Comparison of ENCODE assay signal across 17 cellular contexts in the genomic region with DNA sequence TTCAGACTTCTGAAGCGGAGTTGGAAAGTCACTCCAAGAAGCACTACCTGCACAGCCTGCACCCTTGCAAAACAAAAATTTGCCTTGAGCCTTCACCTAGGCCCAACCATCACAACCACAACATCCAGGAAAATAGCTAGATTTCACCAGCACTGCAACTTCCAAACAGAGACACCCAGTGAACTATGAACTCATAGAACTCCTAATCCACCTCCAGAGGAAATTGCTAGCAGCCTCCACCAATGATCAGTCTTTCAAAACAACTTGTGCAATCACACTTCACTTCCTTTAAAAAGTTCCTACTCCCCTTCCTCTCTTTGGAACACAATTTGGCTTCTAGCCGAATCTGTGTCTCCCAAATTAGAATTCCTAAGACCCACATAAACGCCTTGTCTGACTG.
DNase-seq lines count a peak whose midpoint lies in the region; ATAC-seq and TF ChIP-seq lines count a peak whose summit lies in the region.
"Had no signal": no experiment of that assay in that cellular context is flagged by ENCODE, and none has a peak within 500 bp of the region (broad histone marks: within the 10 kb centered on the region; RNA-seq: fewer than 3 reads in every experiment).

No MANE protein-coding gene starts in this region.

- H3K27ac ChIP-seq in RWPE1 = no peak overlapping the region

- ATAC-seq in left lobe of liver = peak; percentile 52
- ATAC-seq: CD8-positive, alpha-beta T cell; GM12878; GM23338 had no signal

- DNase-seq in KBM-7 = peak; percentile 31
- DNase-seq in left lobe of liver (ENCODE audit: low spot score) = no peak
- no peak for DNase-seq in mesothelial cell of epicardium (ENCODE audit: low spot score in 2 of 2, unreplicated experiment in 2 of 2)
- DNase-seq in RWPE1 (ENCODE audit: low spot score) = no peak
- no peak for DNase-seq in NCI-H2081 (lab: John Stamatoyannopoulos, UW)
- no peak for DNase-seq in head of caudate nucleus
- DNase-seq in osteocyte (ENCODE audit: extremely low spot score, unreplicated experiment) = no peak
- DNase-seq: C1 segment of cervical spinal cord; CD4-positive, CD25-positive, alpha-beta regulatory T cell; CD8-positive, alpha-beta T cell; DMS 273 treated with DMSO at 0.1 percent for 48 hours; DMS79; EL; GDM1; HFFc6 had no signal

- H3K4me1 Mint-ChIP-seq in mesothelial cell of epicardium = peaks cover 16% of the 10 kb centered on the region
- H3K4me1 Mint-ChIP-seq in osteocyte (ENCODE audit: unreplicated experiment) = no peaks in the 10 kb centered on the region
- H3K4me1 Mint-ChIP-seq: CD4-positive, CD25-positive, alpha-beta regulatory T cell; GM23338 had no signal

- POLR2A ChIA-PET in RWPE1 (lab: Yijun Ruan, JAX; ENCODE audit: low non-redundant PET) = no interaction called here

- H3K27me3 Mint-ChIP-seq in mesothelial cell of epicardium (ENCODE audit: low read depth) = no peaks in the 10 kb centered on the region
- no peaks in the 10 kb centered on the region for H3K27me3 Mint-ChIP-seq in osteocyte (ENCODE audit: unreplicated experiment)
- H3K27me3 Mint-ChIP-seq: CD4-positive, CD25-positive, alpha-beta regulatory T cell had no signal

- intact Hi-C loops in head of caudate nucleus (cut with DNase I) = no loop called here

- H3K4me3 Mint-ChIP-seq in mesothelial cell of epicardium (no peak overlapping the region), osteocyte (ENCODE audit: unreplicated experiment) (no peak overlapping the region)
- H3K4me3 Mint-ChIP-seq: CD4-positive, CD25-positive, alpha-beta regulatory T cell; CD8-positive, alpha-beta T cell; GM23338; HFFc6 had no signal

- H3K36me3 Mint-ChIP-seq in mesothelial cell of epicardium (no peaks in the 10 kb centered on the region), osteocyte (ENCODE audit: unreplicated experiment) (no peaks in the 10 kb centered on the region)
- H3K36me3 Mint-ChIP-seq: CD4-positive, CD25-positive, alpha-beta regulatory T cell; CD8-positive, alpha-beta T cell had no signal

- H3K27ac Mint-ChIP-seq in mesothelial cell of epicardium (peak overlapping the region; percentile 0), osteocyte (ENCODE audit: unreplicated experiment) (no peak overlapping the region)
- H3K27ac Mint-ChIP-seq: CD4-positive, CD25-positive, alpha-beta regulatory T cell; CD8-positive, alpha-beta T cell; GM23338; HFFc6 had no signal

- H3K9me3 Mint-ChIP-seq in mesothelial cell of epicardium (peaks cover 14% of the 10 kb centered on the region), osteocyte (ENCODE audit: unreplicated experiment) (peaks cover 5% of the 10 kb centered on the region)
- H3K9me3 Mint-ChIP-seq: GM23338 had no signal

- no peak for TF ChIP-seq CTCF in mesothelial cell of epicardium (IDR thresholded peaks at IDR 0.05; ENCODE audit: unreplicated experiment)
- no peak for TF ChIP-seq CTCF in RWPE1 (conservative IDR thresholded peaks at IDR 0.05; ENCODE audit: low read depth)
- no peak for TF ChIP-seq CTCF in osteocyte (IDR thresholded peaks at IDR 0.05)

- CTCF ChIA-PET in RWPE1 (lab: Yijun Ruan, JAX) = no interaction called here

- in situ Hi-C loops in KBM-7 (cut with MboI; ENCODE audit: low pct_unique_long_range_greater_than_20kb, low sequenced_read_pairs) = no loop called here
